9 cellular contexts compared by ENCODE assay signal in genomic region chr2:119234021-119235019, GRCh38. TPM values are rescaled to one million over a fixed set of nuclear protein-coding genes. Genes with fewer than 3 reads are reported as not detected.
DNase-seq lines count a peak whose midpoint lies in the region; ATAC-seq, FAIRE-seq and TF ChIP-seq lines count a peak whose summit lies in the region.
"Had no signal": no experiment of that assay in that cellular context is flagged by ENCODE, and none has a peak within 500 bp of the region (broad histone marks: within the 10 kb centered on the region; RNA-seq: fewer than 3 reads in every experiment).

No MANE protein-coding gene starts in this region.

- 79% methylated on average over 10 of the region's 13 CpGs for WGBS in A549 (ENCODE audit: missing lambda C conversion rate)

- peaks cover 4% of the 10 kb centered on the region for H3K4me1 Mint-ChIP-seq in T-helper 17 cell

- H3K36me3 Mint-ChIP-seq in T-helper 17 cell (ENCODE audit: low read depth), result no peaks in the 10 kb centered on the region

- no peaks in the 10 kb centered on the region for H3K9me3 ChIP-seq in A549
- no peaks in the 10 kb centered on the region for H3K9me3 ChIP-seq in T-helper 17 cell (ENCODE audit: control insufficient read depth, low read length, poor library complexity, severe bottlenecking)

- CTCF ChIA-PET in A549 (lab: Yijun Ruan, JAX), result interaction anchor here (0.6 to 6.2 kb wide), 20 partner anchors 9 to 222 kb away, joined by 3 to 49 read pairs (median 3); no protein-coding TSS in a partner anchor

- H3K4me3 ChIP-seq in A549 (no peak overlapping the region), fibroblast of villous mesenchyme (ENCODE audit: low read depth, low read length) (no peak overlapping the region)

- H3K27ac ChIP-seq in A549, result peak overlapping the region in 1 of 2 experiments; percentile 9; a peak in 1 of 6 replicates

- no peak for TF ChIP-seq EP300 in A549 (IDR thresholded peaks at IDR 0.05)

- no peak overlapping the region for H3K4me2 ChIP-seq in A549

- TF ChIP-seq RAD21 in A549 (conservative IDR thresholded peaks at IDR 0.05 in 1 of 2, IDR thresholded peaks at IDR 0.05 in 1 of 2), result peak; percentile 66 to 71

- H3K27me3 Mint-ChIP-seq in T-helper 17 cell, result peaks cover 33% of the 10 kb centered on the region
- H3K27me3 Mint-ChIP-seq: stimulated activated naive CD8-positive, alpha-beta T cell treated with anti-CD3 and anti-CD28 coated beads, Interleukin-15, Interleukin-2, amounts not matched to agents 100 ng/mL and 50 ng/mL, for 24 hours had no signal

- ATAC-seq in A549, result peak; percentile 87 to 96
- no peak for ATAC-seq in HG02970 (IDR thresholded peaks at IDR 0.05; ENCODE audit: low FRiP score, unreplicated experiment)
- no peak for ATAC-seq in T-helper 17 cell

- H3K4me1 ChIP-seq in A549, result peaks cover 6% of the 10 kb centered on the region; the same call in 1 of the 3 replicates

- DNase-seq in A549 (ENCODE audit: low read depth in 1 of 2, low spot score in 1 of 2) (peak in 1 of 2 experiments; percentile 35), RKO (ENCODE audit: low spot score) (peak; percentile 18), fibroblast of villous mesenchyme (ENCODE audit: low read depth) (peak; percentile 39), HPDE6-E6E7 (ENCODE audit: extremely low spot score) (no peak), NOMO-1 treated with DMSO at 0.1 percent for 48 hours (lab: John Stamatoyannopoulos, UW; ENCODE audit: unreplicated experiment) (no peak), T-helper 17 cell (no peak)

- peak; percentile 59 for TF ChIP-seq CTCF in A549 (IDR thresholded peaks at IDR 0.05)
- peak; percentile 54 for TF ChIP-seq CTCF in GM12873 (IDR thresholded peaks at IDR 0.05; ENCODE audit: insufficient read depth, low read depth, low read length, missing control alignments)
- peak; percentile 41 for TF ChIP-seq CTCF in fibroblast of villous mesenchyme (IDR thresholded peaks at IDR 0.05; ENCODE audit: insufficient read depth, low read depth, low read length)

- no peak overlapping the region for H3K4me3 Mint-ChIP-seq in T-helper 17 cell
- H3K4me3 Mint-ChIP-seq: stimulated activated naive CD8-positive, alpha-beta T cell treated with anti-CD3 and anti-CD28 coated beads, Interleukin-15, Interleukin-2, amounts not matched to agents 100 ng/mL and 50 ng/mL, for 24 hours had no signal

- no peak overlapping the region for H3K27ac Mint-ChIP-seq in T-helper 17 cell
- H3K27ac Mint-ChIP-seq: stimulated activated naive CD8-positive, alpha-beta T cell treated with anti-CD3 and anti-CD28 coated beads, Interleukin-15, Interleukin-2, amounts not matched to agents 100 ng/mL and 50 ng/mL, for 24 hours had no signal

- FAIRE-seq in A549 (lab: Jason Lieb, UNC), result no peak

- POLR2A ChIA-PET in A549 (lab: Yijun Ruan, JAX), result no interaction called here

- no peak for TF ChIP-seq POLR2A in A549 (IDR thresholded peaks at IDR 0.05; ENCODE audit: low read length)

TF ChIP-seq in A549, 52 proteins besides CTCF, POLR2A, EP300 and RAD21:
- no peak for TF ChIP-seq RARB (CRISPR knock-in tag; IDR thresholded peaks at IDR 0.05)
- TF ChIP-seq ZC3H11A (IDR thresholded peaks at IDR 0.05), result no peak
- TF ChIP-seq ZSCAN20 (CRISPR knock-in tag; IDR thresholded peaks at IDR 0.05), result no peak
- TF ChIP-seq MAFK (IDR thresholded peaks at IDR 0.05; ENCODE audit: partially characterized antibody), result peak; percentile 8
- peak; percentile 68; the same call in 1 of the 2 replicates for TF ChIP-seq REST (IDR thresholded peaks at IDR 0.05)
- TF ChIP-seq SMC3 (IDR thresholded peaks at IDR 0.05), result peak; percentile 66

RNA-seq across cellular contexts. Expression of gene STEAP3, which starts 10.7 kb away (rescaled TPM):
- polyA plus RNA-seq in A549 (2011; rRNA removed) (23.5 and 31.4 TPM in 2 replicates), A549 (2017; fragmentation: RNase III; extraction: RNeasy Plus Mini Kit Qiagen cat#74134 plus additional on column Dnase treatment) (28.8 to 30.8 TPM (median 30.2 TPM) in 3 replicates)
- 38.2 and 58.3 TPM in 2 replicates for polyA plus RNA-seq in A549 (2012; cell fraction: cytosol; rRNA removed)
- polyA plus RNA-seq in A549 (2012; cell fraction: nucleus; rRNA removed), result 107 and 196 TPM in 2 replicates
- 25.7 and 31.1 TPM in 2 replicates for polyA minus RNA-seq in A549 (2011; rRNA and poly(A)+ RNA removed)
- total RNA-seq in fibroblast of villous mesenchyme (14.5 and 17.7 TPM in 2 replicates), T-helper 17 cell (under 1 TPM; 0.10 to 0.13 TPM)

Comparison
In these comparisons a context has a peak if more than half of its experiments do, and no peak if none do; other contexts are left out.
1. ATAC-seq: peak in A549 (2 of 2); none in HG02970 (single experiment) and T-helper 17 cell (single experiment).
2. DNase-seq: peak in RKO (single experiment) and fibroblast of villous mesenchyme (single experiment); none in HPDE6-E6E7 (single experiment), NOMO-1 treated with DMSO at 0.1 percent for 48 hours (single experiment) and T-helper 17 cell (0 of 3).
3. RNA of gene STEAP3, which starts 10.7 kb away (total RNA-seq): 14.5 to 17.7 TPM in fibroblast of villous mesenchyme; 0.10 to 0.13 TPM in T-helper 17 cell; every median in the first group is over 10 times any median in the second.
4. Peak in every context shown above with its lines, with median percentiles within 50 percentile points of each other: CTCF ChIP-seq.